8 cellular contexts compared by ENCODE assay signal in the genomic region with DNA sequence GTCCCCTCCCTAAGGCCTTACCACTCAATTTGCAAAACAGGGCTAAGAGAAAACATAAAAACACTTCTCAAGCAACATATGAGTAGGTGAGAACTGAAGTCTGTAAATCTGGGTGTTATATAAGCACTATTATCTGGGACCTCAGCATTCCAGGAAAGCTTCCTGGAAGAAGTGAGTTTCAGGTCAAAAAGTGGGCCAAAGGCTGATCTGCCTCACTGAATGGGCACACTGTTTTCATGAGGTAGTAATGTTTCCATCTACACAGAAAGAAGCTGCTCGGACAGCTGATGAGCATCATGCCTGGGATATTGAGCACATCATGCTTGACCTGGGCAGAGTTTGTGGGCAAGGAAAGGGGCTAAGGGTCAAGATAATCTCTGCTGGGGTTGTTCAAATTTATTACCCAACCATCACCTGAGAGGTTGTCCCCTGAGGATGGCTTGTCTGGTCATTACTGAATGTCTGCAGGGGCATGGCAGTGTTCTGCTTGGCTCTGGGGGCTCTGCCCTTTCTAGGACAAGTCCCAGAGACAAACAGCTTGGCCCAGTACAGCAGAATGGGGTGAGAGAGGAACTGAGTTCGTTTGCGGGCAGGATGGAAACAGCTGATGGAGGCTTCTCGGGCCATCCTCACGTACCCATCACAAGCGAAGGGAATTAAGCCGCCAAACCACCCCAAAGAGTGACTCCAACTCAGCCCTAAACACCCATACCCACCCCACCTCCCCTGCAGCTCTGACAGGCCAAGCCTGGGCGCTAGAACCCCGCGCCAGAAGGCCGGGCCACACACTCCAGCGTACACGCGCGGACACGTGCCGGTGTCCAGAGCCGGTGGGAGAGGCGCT. TPM values are rescaled to one million over a fixed set of nuclear protein-coding genes. Genes with fewer than 3 reads are reported as not detected.
DNase-seq lines count a peak whose midpoint lies in the region; ATAC-seq and TF ChIP-seq lines count a peak whose summit lies in the region.

No MANE protein-coding gene starts in this region.

- peaks cover 11% of the 10 kb centered on the region for H3K36me3 Mint-ChIP-seq in CD4-positive, alpha-beta T cell (ENCODE audit: low read depth)
- peaks cover 3% of the 10 kb centered on the region for H3K36me3 Mint-ChIP-seq in activated naive CD8-positive, alpha-beta T cell treated with anti-CD3 and anti-CD28 coated beads, Interleukin-2, amount 10 ng/mL, durations not matched to agents 7 days and 5 days

- no peaks in the 10 kb centered on the region for H3K27me3 ChIP-seq in CD4-positive, alpha-beta T cell (ENCODE audit: control insufficient read depth, insufficient read depth, low read length)
- H3K27me3 ChIP-seq in tibial nerve, result peaks cover 0 to 8% of the 10 kb centered on the region in 2 donors

- no peak overlapping the region for H3K27ac ChIP-seq in CD4-positive, alpha-beta T cell (ENCODE audit: low read depth, low read length)
- H3K27ac ChIP-seq in tibial nerve, result peak overlapping the region in 3 of 4 donors; percentile 68 to 87 (median 84)

- no peaks in the 10 kb centered on the region for H3K9me3 Mint-ChIP-seq in CD4-positive, alpha-beta T cell
- no peaks in the 10 kb centered on the region for H3K9me3 Mint-ChIP-seq in activated naive CD8-positive, alpha-beta T cell treated with anti-CD3 and anti-CD28 coated beads, Interleukin-2, amount 10 ng/mL, durations not matched to agents 7 days and 5 days

- TF ChIP-seq EP300 in tibial nerve (IDR thresholded peaks at IDR 0.05), result no peak

- POLR2A ChIA-PET in CD4-positive, alpha-beta T cell (lab: Charles Lee), result interaction anchor here (1.0 to 1.6 kb wide), 2 partner anchors 77 to 216 kb away, joined by 4 to 5 read pairs; no protein-coding TSS in a partner anchor
- POLR2A ChIA-PET in activated naive CD8-positive, alpha-beta T cell treated with anti-CD3 and anti-CD28 coated beads, Interleukin-2, amount 10 ng/mL, durations not matched to agents 7 days and 5 days (lab: Charles Lee), result interaction anchor here (1.6 to 4.7 kb wide), 3 partner anchors 15 to 66 kb away, joined by 4 to 17 read pairs (median 13); no protein-coding TSS in a partner anchor

- no peaks in the 10 kb centered on the region for H3K36me3 ChIP-seq in tibial nerve

- H3K4me3 ChIP-seq in tibial nerve, result peak overlapping the region in 3 of 4 donors; percentile 76 to 84 (median 82)

- no peaks in the 10 kb centered on the region for H3K27me3 Mint-ChIP-seq in CD4-positive, alpha-beta T cell
- peaks cover 4% of the 10 kb centered on the region for H3K27me3 Mint-ChIP-seq in activated naive CD8-positive, alpha-beta T cell treated with anti-CD3 and anti-CD28 coated beads, Interleukin-2, amount 10 ng/mL, durations not matched to agents 7 days and 5 days

- peak in 2 of 10 experiments; percentile 9 to 11 for DNase-seq in CD4-positive, alpha-beta T cell
- no peak for DNase-seq in activated naive CD8-positive, alpha-beta T cell treated with anti-CD3 and anti-CD28 coated beads, Interleukin-2, amount 10 ng/mL, durations not matched to agents 7 days and 5 days
- DNase-seq in left lobe of liver (ENCODE audit: low spot score), result no peak
- no peak for DNase-seq in tibial nerve (ENCODE audit: low spot score in 2 of 2)
- DNase-seq in NCI-H82 treated with DMSO at 0.1 percent for 48 hours (lab: John Stamatoyannopoulos, UW; ENCODE audit: unreplicated experiment), result no peak
- DNase-seq in NCI-H187 treated with DMSO at 0.1 percent for 48 hours (lab: John Stamatoyannopoulos, UW), result no peak
- DNase-seq in cerebellar cortex (ENCODE audit: low spot score), result no peak

- peak overlapping the region; percentile 87 for H3K4me3 Mint-ChIP-seq in CD4-positive, alpha-beta T cell
- peak overlapping the region; percentile 91 for H3K4me3 Mint-ChIP-seq in activated naive CD8-positive, alpha-beta T cell treated with anti-CD3 and anti-CD28 coated beads, Interleukin-2, amount 10 ng/mL, durations not matched to agents 7 days and 5 days

- H3K9me3 ChIP-seq in CD4-positive, alpha-beta T cell (ENCODE audit: control insufficient read depth, low read length), result no peaks in the 10 kb centered on the region
- H3K9me3 ChIP-seq in tibial nerve, result no peaks in the 10 kb centered on the region

- no peak for TF ChIP-seq POLR2A in tibial nerve (IDR thresholded peaks at IDR 0.05)

- 64 to 84% methylated on average over 9 to 18 of the region's 19 CpGs for WGBS in tibial nerve, 2 donors

- intact Hi-C loops in CD4-positive, alpha-beta T cell (cut with DNase I, micrococcal nuclease), result loop anchor here (2.0 to 10.0 kb wide), 7 partner anchors 46 to 956 kb away; a partner anchor contains a TSS

- peak overlapping the region; percentile 63 for H3K27ac Mint-ChIP-seq in CD4-positive, alpha-beta T cell
- peak overlapping the region; percentile 74 for H3K27ac Mint-ChIP-seq in activated naive CD8-positive, alpha-beta T cell treated with anti-CD3 and anti-CD28 coated beads, Interleukin-2, amount 10 ng/mL, durations not matched to agents 7 days and 5 days

- H3K4me1 ChIP-seq in tibial nerve, result peaks cover 0 to 18% (median 0%) of the 10 kb centered on the region in 4 donors

- CTCF ChIA-PET in CD4-positive, alpha-beta T cell (lab: Charles Lee), result interaction anchor here (1.3 to 5.2 kb wide), 2 partner anchors 9 to 47 kb away, joined by 4 to 34 read pairs; no protein-coding TSS in a partner anchor

- H3K4me1 Mint-ChIP-seq in CD4-positive, alpha-beta T cell (ENCODE audit: low read depth), result peaks cover 50% of the 10 kb centered on the region
- peaks cover 50% of the 10 kb centered on the region for H3K4me1 Mint-ChIP-seq in activated naive CD8-positive, alpha-beta T cell treated with anti-CD3 and anti-CD28 coated beads, Interleukin-2, amount 10 ng/mL, durations not matched to agents 7 days and 5 days

- ATAC-seq in CD4-positive, alpha-beta T cell (ENCODE audit: poor library complexity), result no peak
- ATAC-seq in HG02981 (IDR thresholded peaks at IDR 0.05; ENCODE audit: unreplicated experiment) (peak; percentile 4), left lobe of liver (peak; percentile 27)
- no peak for ATAC-seq in activated naive CD8-positive, alpha-beta T cell treated with anti-CD3 and anti-CD28 coated beads, Interleukin-2, amount 10 ng/mL, durations not matched to agents 7 days and 5 days (ENCODE audit: low read depth)

- no peak for TF ChIP-seq CTCF in CD4-positive, alpha-beta T cell (IDR thresholded peaks at IDR 0.05)
- TF ChIP-seq CTCF in tibial nerve (IDR thresholded peaks at IDR 0.05), result no peak

RNA-seq across cellular contexts. Expression of a gene that starts 1.2 kb away (rescaled TPM):
- total RNA-seq in CD4-positive, alpha-beta T cell, result 10 to 100 TPM; 34.6 to 38.0 TPM
- total RNA-seq in activated naive CD8-positive, alpha-beta T cell treated with anti-CD3 and anti-CD28 coated beads, Interleukin-2, amount 10 ng/mL, durations not matched to agents 7 days and 5 days, result 10 to 100 TPM; 26.2 to 32.1 TPM
- total RNA-seq in left lobe of liver, result 5.5 TPM
- total RNA-seq in tibial nerve, result 10 to 100 TPM in 1 of 4 donors, 1 to 10 TPM in 3; 4.4 to 10.5 (median 5.6) TPM

Comparison
In these comparisons a context has a peak if more than half of its experiments do, and no peak if none do; other contexts are left out.
1. ATAC-seq: peak in HG02981 (single experiment) and left lobe of liver (single experiment); none in CD4-positive, alpha-beta T cell (single experiment) and activated naive CD8-positive, alpha-beta T cell treated with anti-CD3 and anti-CD28 coated beads, Interleukin-2, amount 10 ng/mL, durations not matched to agents 7 days and 5 days (single experiment).